ENCODE assay signal across 1 cellular context in genomic region chr6:30515967-30516753, GRCh38.
TF ChIP-seq lines count a peak whose summit lies in the region.

No MANE protein-coding gene starts in this region.

TF ChIP-seq in WTC11, 78 proteins besides CTCF, POLR2A, EP300 and RAD21 (continued from another document):
- TF ChIP-seq ZNF532 (CRISPR knock-in tag; IDR thresholded peaks at IDR 0.05; ENCODE audit: borderline replicate concordance) (no peak), ATF1 (CRISPR knock-in tag; IDR thresholded peaks at IDR 0.05) (no peak)
TF ChIP-seq in WTC11: peak in this region for 5.
